29 cellular contexts compared by ENCODE assay signal in the genomic region with DNA sequence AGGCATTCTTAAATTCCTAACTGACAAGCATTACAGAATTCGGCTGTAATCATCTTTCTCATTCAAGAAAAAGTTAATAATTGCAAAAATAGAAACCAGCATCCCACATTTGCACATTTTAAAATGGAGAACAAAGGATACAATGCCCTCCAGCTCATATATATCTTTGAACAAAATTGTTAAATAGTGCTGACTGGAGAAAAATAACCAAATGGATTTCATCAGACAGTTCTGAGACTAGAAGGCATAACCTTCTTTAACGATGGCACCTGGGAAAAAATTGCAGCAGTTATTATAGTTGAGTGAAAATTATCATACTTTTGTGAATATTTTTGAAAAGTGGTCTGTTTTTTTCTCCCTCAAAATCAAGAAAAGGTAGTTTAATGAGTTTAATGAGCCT.
"Had no signal": no experiment of that assay in that cellular context is flagged by ENCODE, and none has a peak within 500 bp of the region (broad histone marks: within the 10 kb centered on the region; RNA-seq: fewer than 3 reads in every experiment).

No MANE protein-coding gene starts in this region.

- H3K4me1 ChIP-seq: ascending aorta, breast epithelium, colonic mucosa had no signal

- ATAC-seq: activated naive CD4-positive, alpha-beta T cell treated with anti-CD3 and anti-CD28 coated beads, Interleukin-2, amount 50 U/mL, for 72 hours; activated T-cell treated with anti-CD3 and anti-CD28 coated beads, Interleukin-2, amount 50 U/mL, for 72 hours; esophagus mucosa; WTC11 had no signal

- H3K4me3 ChIP-seq: ascending aorta, breast epithelium, cardiac muscle cell, colonic mucosa had no signal

- H3K9me3 ChIP-seq: ascending aorta, breast epithelium, colonic mucosa had no signal

- H3K36me3 ChIP-seq: ascending aorta, breast epithelium, cardiac muscle cell, colonic mucosa had no signal

- FAIRE-seq: frontal cortex had no signal

- DNase-seq: activated CD4-positive, alpha-beta memory T cell treated with anti-CD3 and anti-CD28 coated beads, Interleukin-2, amount 10 ng/mL, durations not matched to agents 7 days and 5 days; activated CD4-positive, alpha-beta T cell treated with anti-CD3 and anti-CD28 coated beads for 1 hour; activated CD4-positive, alpha-beta T cell treated with anti-CD3 and anti-CD28 coated beads for 4 hours; activated CD4-positive, alpha-beta T cell treated with anti-CD3 and anti-CD28 coated beads, Interleukin-2, amount 10 ng/mL, durations not matched to agents 7 days and 5 days; activated CD4-positive, alpha-beta T cell treated with anti-CD3 and anti-CD28 coated beads, Interleukin-2, amount 50 U/mL, for 4 hours; activated CD8-positive, alpha-beta memory T cell treated with anti-CD3 and anti-CD28 coated beads, Interleukin-2, amount 50 U/mL, for 48 hours; activated gamma-delta T cell; activated naive CD4-positive, alpha-beta T cell; activated naive CD4-positive, alpha-beta T cell treated with anti-CD3 and anti-CD28 coated beads, Interleukin-2, amount 10 ng/mL, durations not matched to agents 7 days and 5 days; activated naive CD8-positive, alpha-beta T cell treated with anti-CD3 and anti-CD28 coated beads, Interleukin-2, amount 10 ng/mL, durations not matched to agents 7 days and 5 days; activated T-cell treated with anti-CD3 and anti-CD28 coated beads for 4 hours; activated T-cell treated with anti-CD3 and anti-CD28 coated beads, Interleukin-2, amount 50 U/mL, for 24 hours; activated T-cell treated with anti-CD3 and anti-CD28 coated beads, Interleukin-2, amount 50 U/mL, for 72 hours; central memory CD4-positive, alpha-beta T cell; cerebellar nuclear complex; colonic mucosa; effector CD8-positive, alpha-beta T cell; endodermal cell; foreskin fibroblast; head of caudate nucleus; T-helper 2 cell had no signal

- H3K27me3 ChIP-seq: ascending aorta, breast epithelium, cardiac muscle cell, colonic mucosa had no signal

- H3K27ac ChIP-seq: ascending aorta, breast epithelium, cardiac muscle cell, colonic mucosa, VCaP had no signal
